Comparison of ENCODE assay signal across 15 cellular contexts in genomic region chr1:204295666-204296065, GRCh38.
DNase-seq lines count a peak whose midpoint lies in the region; ATAC-seq and TF ChIP-seq lines count a peak whose summit lies in the region.
"Had no signal": no experiment of that assay in that cellular context is flagged by ENCODE, and none has a peak within 500 bp of the region (broad histone marks: within the 10 kb centered on the region; RNA-seq: fewer than 3 reads in every experiment).

No MANE protein-coding gene starts in this region.

- peak overlapping the region; percentile 73 for H3K27ac Mint-ChIP-seq in type B pancreatic cell

- no peaks in the 10 kb centered on the region for H3K36me3 ChIP-seq in lower lobe of right lung
- H3K36me3 ChIP-seq: BE2C, tibial nerve had no signal

- H3K9me3 Mint-ChIP-seq in type B pancreatic cell: no peaks in the 10 kb centered on the region

- H3K27me3 ChIP-seq in lower lobe of right lung (ENCODE audit: low read depth): no peaks in the 10 kb centered on the region
- H3K27me3 ChIP-seq: BE2C, dorsolateral prefrontal cortex, tibial nerve had no signal

- no peaks in the 10 kb centered on the region for H3K9me3 ChIP-seq in lower lobe of right lung
- H3K9me3 ChIP-seq: BE2C, tibial nerve had no signal

- peaks cover 30% of the 10 kb centered on the region for H3K4me1 ChIP-seq in lower lobe of right lung
- H3K4me1 ChIP-seq: parathyroid adenoma had no signal

- H3K4me3 ChIP-seq in lower lobe of right lung: no peak overlapping the region
- H3K4me3 ChIP-seq: dorsolateral prefrontal cortex, tibial nerve had no signal

- no peaks in the 10 kb centered on the region for H3K27me3 Mint-ChIP-seq in type B pancreatic cell

- TF ChIP-seq CTCF in lower lobe of right lung (IDR thresholded peaks at IDR 0.05) (no peak), type B pancreatic cell (conservative IDR thresholded peaks at IDR 0.05) (no peak)

- ATAC-seq in Right ventricle myocardium superior (ENCODE audit: poor library complexity) (peak; percentile 34), Right ventricle myocardium inferior (no peak), lower lobe of right lung (no peak)

- peak; percentile 61 for DNase-seq in Right ventricle myocardium superior
- no peak for DNase-seq in Right ventricle myocardium inferior (ENCODE audit: missing footprints)
- peak; percentile 53 for DNase-seq in amniotic epithelial cell (ENCODE audit: low read depth)
- no peak for DNase-seq in lower lobe of right lung
- no peak for DNase-seq in type B pancreatic cell (ENCODE audit: extremely low spot score, unreplicated experiment)
- DNase-seq in activated gamma-delta T cell treated with Interleukin-2 at 50 U/mL for 16 hours: no peak
- no peak for DNase-seq in iPS-NIHi7 (ENCODE audit: extremely low spot score)
- DNase-seq in AML-193 (lab: John Stamatoyannopoulos, UW): no peak
- DNase-seq: BE2C; dorsolateral prefrontal cortex; NCI-H187; NK-92 treated with Interleukin-12 subunit alpha and Interleukin-12 subunit beta, amount 100 ng/mL, for 24 hours had no signal

- H3K27ac ChIP-seq in lower lobe of right lung: peak overlapping the region; percentile 18
- H3K27ac ChIP-seq: parathyroid adenoma, VCaP had no signal

- peak overlapping the region; percentile 54 for H3K4me3 Mint-ChIP-seq in type B pancreatic cell

- H3K36me3 Mint-ChIP-seq in type B pancreatic cell: no peaks in the 10 kb centered on the region

- H3K4me1 Mint-ChIP-seq in type B pancreatic cell (ENCODE audit: unreplicated experiment): peaks cover 55% of the 10 kb centered on the region

- intact Hi-C loops in Right ventricle myocardium superior (cut with DNase I): no loop called here
- intact Hi-C loops in Right ventricle myocardium inferior (cut with DNase I): no loop called here
- intact Hi-C loops in lower lobe of right lung (cut with DNase I): no loop called here

Comparison
In these comparisons a context has a peak if more than half of its experiments do, and no peak if none do; other contexts are left out.
1. DNase-seq: peak in Right ventricle myocardium superior (single experiment) and amniotic epithelial cell (single experiment); none in Right ventricle myocardium inferior (single experiment), lower lobe of right lung (single experiment), type B pancreatic cell (single experiment), activated gamma-delta T cell treated with Interleukin-2 at 50 U/mL for 16 hours (single experiment), iPS-NIHi7 (single experiment) and AML-193 (0 of 2).